Comparison of ENCODE assay signal across 8 cellular contexts in the genomic region with DNA sequence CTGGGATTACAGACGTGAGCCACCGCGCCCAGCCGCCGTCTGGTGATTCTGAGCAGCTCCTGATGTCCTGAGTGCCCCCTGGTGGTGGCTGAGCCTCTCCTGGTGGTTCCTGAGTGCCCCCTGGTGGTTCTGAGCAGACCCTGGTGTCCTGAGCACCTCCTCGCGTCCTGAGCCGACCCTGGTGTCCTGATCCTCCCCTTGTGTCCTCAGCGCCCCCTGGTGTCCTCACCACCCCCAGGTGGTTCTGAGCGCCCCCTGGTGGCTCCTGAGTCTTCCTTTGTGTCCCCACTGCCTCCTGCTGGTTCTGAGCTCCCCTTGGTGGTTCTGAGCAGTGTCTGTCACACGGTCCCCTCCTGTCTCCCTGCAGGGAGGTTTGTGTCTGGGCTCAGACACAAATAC.
DNase-seq lines count a peak whose midpoint lies in the region; ATAC-seq, FAIRE-seq and TF ChIP-seq lines count a peak whose summit lies in the region.

No MANE protein-coding gene starts in this region.

- in situ Hi-C loops in HepG2 (cut with HindIII; ENCODE audit: extremely low pct_ligation_motif_present, low pct_unique_long_range_greater_than_20kb), result no loop called here

- TF ChIP-seq EP300 in HepG2 (IDR thresholded peaks at IDR 0.05; ENCODE audit: low read depth in 2 of 2, low read length in 2 of 2) (no peak), HepG2 (CRISPR knock-in tag; IDR thresholded peaks at IDR 0.05; ENCODE audit: borderline replicate concordance) (no peak)

- no peaks in the 10 kb centered on the region for H3K79me2 ChIP-seq in HepG2 (ENCODE audit: insufficient read depth, low read length)

- TF ChIP-seq POLR2A in HepG2 (IDR thresholded peaks at IDR 0.05; ENCODE audit: insufficient read depth in 1 of 2, low read depth in 2 of 2, low read length in 2 of 2), result no peak

- no peaks in the 10 kb centered on the region; a peak in 1 of 5 replicates for H3K27me3 ChIP-seq in HepG2 (ENCODE audit: control insufficient read depth in 1 of 2, insufficient read depth in 2 of 2, low read length in 2 of 2)

- CTCF ChIA-PET in activated CD8-positive, alpha-beta T cell treated with anti-CD3 and anti-CD28 coated beads, Interleukin-2, amount 10 ng/mL, durations not matched to agents 7 days and 5 days (lab: Charles Lee), result interaction anchor here (0.7 to 3.8 kb wide), 39 partner anchors 10 to 414 kb away, joined by 3 to 110 read pairs (median 6); no protein-coding TSS in a partner anchor
- CTCF ChIA-PET in HepG2 (lab: Yijun Ruan, JAX; ENCODE audit: low intra/inter-chr PET ratio, low total read pairs), result interaction anchor here (0.6 to 4.5 kb wide), 17 partner anchors 9 to 832 kb away, joined by 3 to 70 read pairs (median 8); no protein-coding TSS in a partner anchor

- H3K27me3 Mint-ChIP-seq in activated CD8-positive, alpha-beta T cell treated with anti-CD3 and anti-CD28 coated beads, Interleukin-2, amount 10 ng/mL, durations not matched to agents 7 days and 5 days (ENCODE audit: low read depth), result peaks cover 39% of the 10 kb centered on the region
- H3K27me3 Mint-ChIP-seq in endothelial cell (ENCODE audit: unreplicated experiment), result peaks cover 6% of the 10 kb centered on the region

- no peak overlapping the region for H3K27ac ChIP-seq in 22Rv1
- H3K27ac ChIP-seq in HepG2 (ENCODE audit: extremely low read length, insufficient read depth, low read length), result no peak overlapping the region

- H3K9me3 Mint-ChIP-seq in activated CD8-positive, alpha-beta T cell treated with anti-CD3 and anti-CD28 coated beads, Interleukin-2, amount 10 ng/mL, durations not matched to agents 7 days and 5 days (ENCODE audit: insufficient read depth), result no peaks in the 10 kb centered on the region
- H3K9me3 Mint-ChIP-seq in endothelial cell (ENCODE audit: unreplicated experiment), result peaks cover 45% of the 10 kb centered on the region

- no peak overlapping the region for H3K4me3 Mint-ChIP-seq in activated CD8-positive, alpha-beta T cell treated with anti-CD3 and anti-CD28 coated beads, Interleukin-2, amount 10 ng/mL, durations not matched to agents 7 days and 5 days
- no peak overlapping the region for H3K4me3 Mint-ChIP-seq in endothelial cell (ENCODE audit: unreplicated experiment)

- intact Hi-C loops in HepG2 (cut with micrococcal nuclease; ENCODE audit: unreplicated experiment), result loop anchor here (5.0 kb wide), 1 partner anchor 169 kb away; no protein-coding TSS in a partner anchor

- no peaks in the 10 kb centered on the region for H3K36me3 Mint-ChIP-seq in activated CD8-positive, alpha-beta T cell treated with anti-CD3 and anti-CD28 coated beads, Interleukin-2, amount 10 ng/mL, durations not matched to agents 7 days and 5 days (ENCODE audit: low read depth)
- H3K36me3 Mint-ChIP-seq in endothelial cell (ENCODE audit: low read depth, unreplicated experiment), result peaks cover 20% of the 10 kb centered on the region

- POLR2A ChIA-PET in activated CD8-positive, alpha-beta T cell treated with anti-CD3 and anti-CD28 coated beads, Interleukin-2, amount 10 ng/mL, durations not matched to agents 7 days and 5 days (lab: Charles Lee), result interaction anchor here (1.5 kb wide), 1 partner anchor 42 kb away, joined by 3 read pairs; no protein-coding TSS in a partner anchor
- POLR2A ChIA-PET in HepG2 (lab: Yijun Ruan, JAX), result interaction anchor here (1.8 kb wide), 1 partner anchor 13 kb away, joined by 10 read pairs; no protein-coding TSS in a partner anchor

- no peaks in the 10 kb centered on the region for H3K36me3 ChIP-seq in HepG2 (replicated peaks in 1 of 2; ENCODE audit: control insufficient read depth in 1 of 2, insufficient read depth in 2 of 2, low read length in 2 of 2)

- no peaks in the 10 kb centered on the region for H3K4me1 Mint-ChIP-seq in activated CD8-positive, alpha-beta T cell treated with anti-CD3 and anti-CD28 coated beads, Interleukin-2, amount 10 ng/mL, durations not matched to agents 7 days and 5 days (ENCODE audit: low read depth)
- no peaks in the 10 kb centered on the region for H3K4me1 Mint-ChIP-seq in endothelial cell (ENCODE audit: unreplicated experiment)

- H3K4me3 ChIP-seq in HepG2 (replicated peaks in 1 of 3; ENCODE audit: insufficient read depth in 1 of 3, low read depth in 2 of 3, low read length in 3 of 3), result no peak overlapping the region

- H3K9ac ChIP-seq in HepG2 (ENCODE audit: insufficient read depth, low read depth, low read length), result no peak overlapping the region

- H4K20me1 ChIP-seq in HepG2 (ENCODE audit: insufficient read depth, low read length), result no peaks in the 10 kb centered on the region

- H3K4me2 ChIP-seq in HepG2 (ENCODE audit: low read depth, low read length), result no peak overlapping the region

- no peak overlapping the region for H3K27ac Mint-ChIP-seq in activated CD8-positive, alpha-beta T cell treated with anti-CD3 and anti-CD28 coated beads, Interleukin-2, amount 10 ng/mL, durations not matched to agents 7 days and 5 days
- no peak overlapping the region for H3K27ac Mint-ChIP-seq in endothelial cell (ENCODE audit: unreplicated experiment)

- peaks cover 7% of the 10 kb centered on the region; the same call in 1 of the 2 replicates for H3K9me3 ChIP-seq in HepG2 (ENCODE audit: low read length)

- peak; percentile 70 for DNase-seq in activated CD8-positive, alpha-beta T cell treated with anti-CD3 and anti-CD28 coated beads, Interleukin-2, amount 10 ng/mL, durations not matched to agents 7 days and 5 days
- DNase-seq in HepG2 (ENCODE audit: low spot score) (peak; percentile 20), NCI-H345 treated with DMSO at 0.1 percent for 48 hours (lab: John Stamatoyannopoulos, UW; ENCODE audit: unreplicated experiment) (no peak), endothelial cell (ENCODE audit: low spot score) (no peak), NCI-H345 (lab: John Stamatoyannopoulos, UW) (no peak)

- no peak for TF ChIP-seq RAD21 in HepG2 (CRISPR knock-in tag; IDR thresholded peaks at IDR 0.05)

- H3K4me1 ChIP-seq in HepG2 (ENCODE audit: insufficient read depth, low read length), result no peaks in the 10 kb centered on the region

- WGBS in HepG2 (ENCODE audit: low lambda C conversion rate), result 75% methylated on average over 6 of the region's 11 CpGs

- FAIRE-seq in HepG2 (lab: Jason Lieb, UNC), result no peak

- no peak overlapping the region for H2AFZ ChIP-seq in HepG2 (ENCODE audit: low read length)

- no TSS peak for BruUV-seq in HepG2 (replicated peaks; lab: Mats Ljungman, UMichigan)

- ATAC-seq in GM19035 (IDR thresholded peaks at IDR 0.05; ENCODE audit: unreplicated experiment), result peak; percentile 66
- peak; percentile 64 for ATAC-seq in HG03571 (IDR thresholded peaks at IDR 0.05; ENCODE audit: unreplicated experiment)
- peak; percentile 48 for ATAC-seq in activated CD8-positive, alpha-beta T cell treated with anti-CD3 and anti-CD28 coated beads, Interleukin-2, amount 10 ng/mL, durations not matched to agents 7 days and 5 days
- ATAC-seq in HepG2, result peak; percentile 53

- TF ChIP-seq CTCF in 22Rv1 (IDR thresholded peaks at IDR 0.05) (peak; percentile 60), HepG2 (CRISPR knock-in tag; IDR thresholded peaks at IDR 0.05) (peak; percentile 73), endothelial cell (IDR thresholded peaks at IDR 0.05; ENCODE audit: unreplicated experiment) (no peak)

TF ChIP-seq in HepG2, 621 proteins besides CTCF, POLR2A, EP300 and RAD21 (continues in another document):
- TF ChIP-seq, protein P1, sequence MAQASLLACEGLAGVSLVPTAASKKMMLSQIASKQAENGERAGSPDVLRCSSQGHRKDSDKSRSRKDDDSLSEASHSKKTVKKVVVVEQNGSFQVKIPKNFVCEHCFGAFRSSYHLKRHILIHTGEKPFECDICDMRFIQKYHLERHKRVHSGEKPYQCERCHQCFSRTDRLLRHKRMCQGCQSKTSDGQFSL (CRISPR knock-in tag; IDR thresholded peaks at IDR 0.05), result no peak
- TF ChIP-seq NBN (conservative IDR thresholded peaks at IDR 0.05), result no peak
- TF ChIP-seq JARID2 (CRISPR knock-in tag; IDR thresholded peaks at IDR 0.05; ENCODE audit: insufficient replicate concordance), result no peak
- TF ChIP-seq PRPF4 (IDR thresholded peaks at IDR 0.05; ENCODE audit: low read depth, low read length, poor library complexity, severe bottlenecking), result peak; percentile 58
- no peak for TF ChIP-seq FOXO1 (CRISPR knock-in tag; IDR thresholded peaks at IDR 0.05)
- TF ChIP-seq ZSCAN29 (CRISPR knock-in tag; conservative IDR thresholded peaks at IDR 0.05), result no peak
- no peak for TF ChIP-seq ZNF451 (CRISPR knock-in tag; IDR thresholded peaks at IDR 0.05)
- TF ChIP-seq, protein P2, sequence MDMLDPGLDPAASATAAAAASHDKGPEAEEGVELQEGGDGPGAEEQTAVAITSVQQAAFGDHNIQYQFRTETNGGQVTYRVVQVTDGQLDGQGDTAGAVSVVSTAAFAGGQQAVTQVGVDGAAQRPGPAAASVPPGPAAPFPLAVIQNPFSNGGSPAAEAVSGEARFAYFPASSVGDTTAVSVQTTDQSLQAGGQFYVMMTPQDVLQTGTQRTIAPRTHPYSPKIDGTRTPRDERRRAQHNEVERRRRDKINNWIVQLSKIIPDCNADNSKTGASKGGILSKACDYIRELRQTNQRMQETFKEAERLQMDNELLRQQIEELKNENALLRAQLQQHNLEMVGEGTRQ (IDR thresholded peaks at IDR 0.05; ENCODE audit: low read depth, low read length), result no peak
- TF ChIP-seq, protein P2 (CRISPR knock-in tag; IDR thresholded peaks at IDR 0.05; ENCODE audit: borderline replicate concordance), result no peak
- no peak for TF ChIP-seq TEAD3 (CRISPR knock-in tag; optimal IDR thresholded peaks at IDR 0.05; ENCODE audit: borderline replicate concordance)
- TF ChIP-seq HNRNPL (IDR thresholded peaks at IDR 0.05; ENCODE audit: low read depth, low read length), result no peak
- no peak for TF ChIP-seq RORA (CRISPR knock-in tag; IDR thresholded peaks at IDR 0.05)
- no peak for TF ChIP-seq SRSF9 (IDR thresholded peaks at IDR 0.05; ENCODE audit: borderline replicate concordance, insufficient read depth, low read depth, low read length, poor library complexity, severe bottlenecking)

Comparison
In these comparisons a context has a peak if more than half of its experiments do, and no peak if none do; other contexts are left out.
1. DNase-seq: peak in activated CD8-positive, alpha-beta T cell treated with anti-CD3 and anti-CD28 coated beads, Interleukin-2, amount 10 ng/mL, durations not matched to agents 7 days and 5 days (single experiment) and HepG2 (single experiment); none in NCI-H345 treated with DMSO at 0.1 percent for 48 hours (single experiment), endothelial cell (single experiment) and NCI-H345 (single experiment).
2. Peak in every context shown above with its lines, with median percentiles within 50 percentile points of each other: ATAC-seq.